ENCODE assay signal across 32 cellular contexts in genomic region chr21:15390049-15390448, GRCh38.
"Had no signal": no experiment of that assay in that cellular context is flagged by ENCODE, and none has a peak within 500 bp of the region (broad histone marks: within the 10 kb centered on the region; RNA-seq: fewer than 3 reads in every experiment).

No MANE protein-coding gene starts in this region.

- H3K9me3 ChIP-seq: adrenal gland, ascending aorta, esophagus squamous epithelium had no signal

- H3K4me1 ChIP-seq: adrenal gland, ascending aorta, esophagus squamous epithelium, heart left ventricle had no signal

- H3K36me3 ChIP-seq: adrenal gland, ascending aorta, esophagus squamous epithelium, heart left ventricle, WERI-Rb-1 had no signal

- H3K4me1 Mint-ChIP-seq: activated B cell treated with CpG ODN at 0.5 μM for 24 hours; activated naive CD4-positive, alpha-beta T cell treated with anti-CD3 and anti-CD28 coated beads, Interleukin-2, amount 50 U/mL, for 24 hours; activated naive CD8-positive, alpha-beta T cell treated with anti-CD3 and anti-CD28 coated beads, Interleukin-2, amount 50 U/mL, for 24 hours; brain; T-cell had no signal

- FAIRE-seq: colon, frontal cortex had no signal

- H3K27me3 ChIP-seq: adrenal gland, ascending aorta, heart left ventricle had no signal

- H3K27me3 Mint-ChIP-seq: activated CD8-positive, alpha-beta T cell treated with anti-CD3 and anti-CD28 coated beads for 36 hours; activated naive CD8-positive, alpha-beta T cell treated with anti-CD3 and anti-CD28 coated beads, Interleukin-2, amount 50 U/mL, for 24 hours; brain; T-cell had no signal

- H3K27ac ChIP-seq: adrenal gland, ascending aorta, epithelial cell of prostate, esophagus squamous epithelium, heart left ventricle, WERI-Rb-1 had no signal

- H3K36me3 Mint-ChIP-seq: activated naive CD4-positive, alpha-beta T cell treated with anti-CD3 and anti-CD28 coated beads, Interleukin-2, amount 50 U/mL, for 24 hours; activated naive CD8-positive, alpha-beta T cell treated with anti-CD3 and anti-CD28 coated beads for 36 hours; brain; T-cell had no signal

- H3K9me3 Mint-ChIP-seq: activated B cell treated with CpG ODN at 0.5 μM for 24 hours; activated CD8-positive, alpha-beta T cell treated with anti-CD3 and anti-CD28 coated beads for 36 hours; activated naive CD4-positive, alpha-beta T cell treated with anti-CD3 and anti-CD28 coated beads for 36 hours; activated naive CD8-positive, alpha-beta T cell treated with anti-CD3 and anti-CD28 coated beads for 36 hours; activated naive CD8-positive, alpha-beta T cell treated with anti-CD3 and anti-CD28 coated beads, Interleukin-2, amount 50 U/mL, for 24 hours; activated T-helper 1 cell treated with anti-CD3 and anti-CD28 coated beads, Interleukin-12 subunit alpha, Interleukin-12 subunit beta, Interleukin-2, Interleukin-4 antibody, amounts not matched to agents 30 ng/mL and 10 ng/mL and 1 ng/mL, durations not matched to agents 14 hours and 24 hours and 36 hours; activated T-helper 2 cell treated with anti-CD3 and anti-CD28 coated beads, Interferon-gamma antibody, Interleukin-2, Interleukin-4, amounts not matched to agents 10 μg/mL and 5 μg/mL and 100 μg/mL, durations not matched to agents 14 hours and 24 hours and 36 hours; effector memory CD8-positive, alpha-beta T cell; T-cell; T-helper 1 cell treated with Interleukin-12 subunit alpha and Interleukin-12 subunit beta and Interleukin-4 antibody, amounts not matched to agents 30 μg/mL and 1 μg/mL, for 36 hours; T-helper 2 cell treated with Interferon-gamma antibody and Interleukin-4, amounts not matched to agents 5 μg/mL and 100 μg/mL, for 36 hours had no signal

- H3K27ac Mint-ChIP-seq: activated B cell treated with CpG ODN at 0.5 μM for 24 hours; activated CD8-positive, alpha-beta T cell treated with anti-CD3 and anti-CD28 coated beads for 36 hours; activated naive CD4-positive, alpha-beta T cell treated with anti-CD3 and anti-CD28 coated beads for 36 hours; activated naive CD4-positive, alpha-beta T cell treated with anti-CD3 and anti-CD28 coated beads, Interleukin-2, amount 50 U/mL, for 24 hours; activated naive CD8-positive, alpha-beta T cell treated with anti-CD3 and anti-CD28 coated beads for 36 hours; activated naive CD8-positive, alpha-beta T cell treated with anti-CD3 and anti-CD28 coated beads, Interleukin-2, amount 50 U/mL, for 24 hours; activated T-helper 1 cell treated with anti-CD3 and anti-CD28 coated beads, Interleukin-12 subunit alpha, Interleukin-12 subunit beta, Interleukin-2, Interleukin-4 antibody, amounts not matched to agents 30 ng/mL and 10 ng/mL and 1 ng/mL, durations not matched to agents 14 hours and 24 hours and 36 hours; activated T-helper 2 cell treated with anti-CD3 and anti-CD28 coated beads, Interferon-gamma antibody, Interleukin-2, Interleukin-4, amounts not matched to agents 10 μg/mL and 5 μg/mL and 100 μg/mL, durations not matched to agents 14 hours and 24 hours and 36 hours; brain; effector memory CD8-positive, alpha-beta T cell; T-cell; T-helper 1 cell treated with Interleukin-12 subunit alpha and Interleukin-12 subunit beta and Interleukin-4 antibody, amounts not matched to agents 30 μg/mL and 1 μg/mL, for 36 hours; T-helper 2 cell treated with Interferon-gamma antibody and Interleukin-4, amounts not matched to agents 5 μg/mL and 100 μg/mL, for 36 hours had no signal

- DNase-seq: activated B cell treated with CpG ODN at 0.5 μM for 24 hours; activated CD4-positive, alpha-beta T cell treated with anti-CD3 and anti-CD28 coated beads for 48 hours; activated CD4-positive, alpha-beta T cell treated with anti-CD3 and anti-CD28 coated beads, Interleukin-2, amount 50 U/mL, for 1 hour; activated CD4-positive, alpha-beta T cell treated with anti-CD3 and anti-CD28 coated beads, Interleukin-2, amount 50 U/mL, for 48 hours; activated CD8-positive, alpha-beta memory T cell treated with anti-CD3 and anti-CD28 coated beads for 24 hours; activated CD8-positive, alpha-beta T cell treated with anti-CD3 and anti-CD28 coated beads for 36 hours; activated effector memory CD4-positive, alpha-beta T cell treated with anti-CD3 and anti-CD28 coated beads, Interleukin-2, amount 50 U/mL, for 16 hours; activated naive CD4-positive, alpha-beta T cell treated with anti-CD3 and anti-CD28 coated beads for 36 hours; activated naive CD8-positive, alpha-beta T cell treated with anti-CD3 and anti-CD28 coated beads for 36 hours; activated naive CD8-positive, alpha-beta T cell treated with anti-CD3 and anti-CD28 coated beads, Interleukin-2, amount 50 U/mL, for 24 hours; activated T-cell treated with anti-CD3 and anti-CD28 coated beads, Interleukin-2, amount 50 U/mL, for 48 hours; adrenal gland; caudate nucleus; cortex of kidney; dermis blood vessel endothelial cell; effector CD4-positive, alpha-beta T cell; effector memory CD8-positive, alpha-beta T cell; esophagus squamous epithelium; heart left ventricle; T-cell; T1000; WERI-Rb-1 had no signal

- H3K4me3 ChIP-seq: adrenal gland, ascending aorta, esophagus squamous epithelium, heart left ventricle had no signal

- H3K4me3 Mint-ChIP-seq: activated B cell treated with CpG ODN at 0.5 μM for 24 hours; activated CD8-positive, alpha-beta T cell treated with anti-CD3 and anti-CD28 coated beads for 36 hours; activated naive CD4-positive, alpha-beta T cell treated with anti-CD3 and anti-CD28 coated beads for 36 hours; activated naive CD4-positive, alpha-beta T cell treated with anti-CD3 and anti-CD28 coated beads, Interleukin-2, amount 50 U/mL, for 24 hours; activated naive CD8-positive, alpha-beta T cell treated with anti-CD3 and anti-CD28 coated beads for 36 hours; activated naive CD8-positive, alpha-beta T cell treated with anti-CD3 and anti-CD28 coated beads, Interleukin-2, amount 50 U/mL, for 24 hours; activated T-helper 1 cell treated with anti-CD3 and anti-CD28 coated beads, Interleukin-12 subunit alpha, Interleukin-12 subunit beta, Interleukin-2, Interleukin-4 antibody, amounts not matched to agents 30 ng/mL and 10 ng/mL and 1 ng/mL, durations not matched to agents 14 hours and 24 hours and 36 hours; brain; effector memory CD8-positive, alpha-beta T cell; T-cell; T-helper 1 cell treated with Interleukin-12 subunit alpha and Interleukin-12 subunit beta and Interleukin-4 antibody, amounts not matched to agents 30 μg/mL and 1 μg/mL, for 36 hours; T-helper 2 cell treated with Interferon-gamma antibody and Interleukin-4, amounts not matched to agents 5 μg/mL and 100 μg/mL, for 36 hours had no signal
